Comparison of ENCODE assay signal across 28 cellular contexts in genomic region chr12:87405918-87406317, GRCh38.
"Had no signal": no experiment of that assay in that cellular context is flagged by ENCODE, and none has a peak within 500 bp of the region (broad histone marks: within the 10 kb centered on the region; RNA-seq: fewer than 3 reads in every experiment).

No MANE protein-coding gene starts in this region.

- H3K27ac ChIP-seq: brain microvascular endothelial cell, heart right ventricle, left lung, spleen, suprapubic skin, tibial artery, upper lobe of right lung, VCaP had no signal

- ATAC-seq: heart right ventricle; left lung; mucosa of descending colon; natural killer cell treated with Interleukin-12 subunit alpha and Interleukin-12 subunit beta and Interleukin-15 and Interleukin-18, amount 100 ng/mL, for 72 hours; right cardiac atrium; upper lobe of right lung had no signal

- H3K36me3 ChIP-seq: brain microvascular endothelial cell, heart right ventricle, left lung, spleen, suprapubic skin, tibial artery, upper lobe of right lung had no signal

- H3K4me1 ChIP-seq: heart right ventricle, left lung, spleen, suprapubic skin, tibial artery, upper lobe of right lung had no signal

- H3K9me3 ChIP-seq: mucosa of descending colon, tibial artery, upper lobe of right lung had no signal

- FAIRE-seq: astrocyte, colon, endometrium, TTC549 had no signal

- DNase-seq: activated CD4-positive, alpha-beta T cell treated with anti-CD3 and anti-CD28 coated beads for 4 hours; activated CD4-positive, alpha-beta T cell treated with anti-CD3 and anti-CD28 coated beads, Interleukin-2, amount 50 U/mL, for 48 hours; activated CD8-positive, alpha-beta memory T cell treated with anti-CD3 and anti-CD28 coated beads for 24 hours; activated gamma-delta T cell; activated naive CD4-positive, alpha-beta T cell treated with anti-CD3 and anti-CD28 coated beads, Interleukin-2, amount 10 ng/mL, durations not matched to agents 7 days and 5 days; activated naive CD8-positive, alpha-beta T cell treated with anti-CD3 and anti-CD28 coated beads, Interleukin-2, amount 10 ng/mL, durations not matched to agents 7 days and 5 days; amniotic stem cell; brain microvascular endothelial cell; effector CD8-positive, alpha-beta T cell; erythroblast; foreskin fibroblast; heart right ventricle; left lung; mucosa of descending colon; right cardiac atrium; spleen; stimulated activated naive CD4-positive, alpha-beta T cell; T-helper 9 cell; tibial artery; upper lobe of right lung had no signal

- H3K4me3 ChIP-seq: heart right ventricle, left lung, lung, mucosa of descending colon, spleen, suprapubic skin, tibial artery, upper lobe of right lung had no signal

- H3K27me3 ChIP-seq: brain microvascular endothelial cell, heart right ventricle, left lung, spleen, suprapubic skin, tibial artery, upper lobe of right lung had no signal
